1 cellular context compared by ENCODE assay signal in genomic region chr1:227729144-227729880, GRCh38.
TF ChIP-seq lines count a peak whose summit lies in the region.

No MANE protein-coding gene starts in this region.

TF ChIP-seq in WTC11, 78 proteins besides CTCF, POLR2A, EP300 and RAD21 (continued from another document):
- TF ChIP-seq SMAD3 (CRISPR knock-in tag; IDR thresholded peaks at IDR 0.05; ENCODE audit: borderline replicate concordance) (no peak; the same call in 1 of the 2 replicates), JUN (CRISPR knock-in tag; IDR thresholded peaks at IDR 0.05) (no peak), ZNF396 (CRISPR knock-in tag; IDR thresholded peaks at IDR 0.05; ENCODE audit: borderline replicate concordance) (no peak), ZNF671 (CRISPR knock-in tag; IDR thresholded peaks at IDR 0.05) (no peak), HMGA2 (CRISPR knock-in tag; IDR thresholded peaks at IDR 0.05) (no peak), MLX (CRISPR knock-in tag; IDR thresholded peaks at IDR 0.05) (no peak), MAX (CRISPR knock-in tag; IDR thresholded peaks at IDR 0.05) (no peak), ZBTB21 (CRISPR knock-in tag; IDR thresholded peaks at IDR 0.05; ENCODE audit: borderline replicate concordance) (no peak), TP53 (CRISPR knock-in tag; IDR thresholded peaks at IDR 0.05) (no peak), GRHL2 (CRISPR knock-in tag; IDR thresholded peaks at IDR 0.05; ENCODE audit: insufficient replicate concordance, severe bottlenecking) (no peak), ZNF232 (CRISPR knock-in tag; IDR thresholded peaks at IDR 0.05) (no peak), ESRRA (CRISPR knock-in tag; IDR thresholded peaks at IDR 0.05; ENCODE audit: borderline replicate concordance) (no peak), ZNF263 (CRISPR knock-in tag; IDR thresholded peaks at IDR 0.05; ENCODE audit: low read depth) (no peak), ZBTB43 (CRISPR knock-in tag; IDR thresholded peaks at IDR 0.05) (0 out of 2 replicates have a peak, but pooled peaks have one; percentile 47), FOXP4 (CRISPR knock-in tag; IDR thresholded peaks at IDR 0.05) (no peak), PRDM15 (CRISPR knock-in tag; IDR thresholded peaks at IDR 0.05) (0 out of 2 replicates have a peak, but pooled peaks have one; percentile 27)
- TF ChIP-seq, protein P1, sequence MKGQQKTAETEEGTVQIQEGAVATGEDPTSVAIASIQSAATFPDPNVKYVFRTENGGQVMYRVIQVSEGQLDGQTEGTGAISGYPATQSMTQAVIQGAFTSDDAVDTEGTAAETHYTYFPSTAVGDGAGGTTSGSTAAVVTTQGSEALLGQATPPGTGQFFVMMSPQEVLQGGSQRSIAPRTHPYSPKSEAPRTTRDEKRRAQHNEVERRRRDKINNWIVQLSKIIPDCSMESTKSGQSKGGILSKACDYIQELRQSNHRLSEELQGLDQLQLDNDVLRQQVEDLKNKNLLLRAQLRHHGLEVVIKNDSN (CRISPR knock-in tag; IDR thresholded peaks at IDR 0.05) = peak; percentile 77
- TF ChIP-seq, protein P2, sequence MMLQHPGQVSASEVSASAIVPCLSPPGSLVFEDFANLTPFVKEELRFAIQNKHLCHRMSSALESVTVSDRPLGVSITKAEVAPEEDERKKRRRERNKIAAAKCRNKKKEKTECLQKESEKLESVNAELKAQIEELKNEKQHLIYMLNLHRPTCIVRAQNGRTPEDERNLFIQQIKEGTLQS (CRISPR knock-in tag; conservative IDR thresholded peaks at IDR 0.05) = no peak
- TF ChIP-seq, protein P3, sequence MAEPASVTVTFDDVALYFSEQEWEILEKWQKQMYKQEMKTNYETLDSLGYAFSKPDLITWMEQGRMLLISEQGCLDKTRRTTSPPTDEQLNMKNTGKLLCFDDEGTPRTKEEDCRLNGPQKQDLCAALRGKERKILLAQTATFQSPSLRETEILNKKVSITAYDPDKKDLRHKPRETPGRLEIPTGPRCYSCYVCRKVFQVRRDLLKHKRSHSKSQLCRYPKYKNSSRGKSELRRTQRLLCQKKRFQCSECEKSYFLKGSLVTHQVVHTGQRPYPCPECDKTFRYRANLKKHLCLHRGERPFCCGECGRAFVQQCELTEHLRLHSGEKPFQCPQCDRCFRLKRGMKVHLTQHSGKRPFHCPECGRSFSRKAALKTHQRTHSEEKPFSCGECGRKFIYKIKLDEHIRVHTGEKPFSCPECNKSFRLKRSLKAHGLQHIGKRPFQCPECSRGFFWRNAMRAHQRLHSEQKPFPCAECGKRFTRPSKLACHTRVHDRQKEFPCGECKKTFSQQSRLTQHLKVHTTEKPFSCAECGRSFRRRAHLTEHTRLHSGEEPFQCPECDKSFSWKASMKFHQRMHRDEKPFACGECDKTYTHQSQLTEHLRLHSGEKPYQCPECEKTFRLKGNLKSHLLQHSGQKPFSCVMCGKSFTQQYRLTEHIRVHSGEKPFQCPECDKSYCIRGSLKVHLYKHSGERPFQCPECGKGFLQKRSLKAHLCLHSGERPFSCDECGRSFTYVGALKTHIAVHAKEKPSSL (CRISPR knock-in tag; conservative IDR thresholded peaks at IDR 0.05) = no peak
